In genomic region chr6:78910611-78911134, GRCh38 we compare ENCODE assay signal across 7 cellular contexts. TPM values are rescaled to one million over a fixed set of nuclear protein-coding genes. Genes with fewer than 3 reads are reported as not detected.
DNase-seq lines count a peak whose midpoint lies in the region; ATAC-seq lines count a peak whose summit lies in the region.

No MANE protein-coding gene starts in this region.

- H3K9me3 Mint-ChIP-seq in activated T-cell treated with anti-CD3 and anti-CD28 coated beads, Interleukin-2, amount 50 U/mL, for 4 hours = peaks cover 2% of the 10 kb centered on the region

- intact Hi-C loops in left ventricle myocardium superior (cut with micrococcal nuclease) = no loop called here

- peaks cover 8% of the 10 kb centered on the region for H3K36me3 Mint-ChIP-seq in activated T-cell treated with anti-CD3 and anti-CD28 coated beads, Interleukin-2, amount 50 U/mL, for 4 hours (ENCODE audit: insufficient read depth)

- peak overlapping the region; percentile 50 for H3K4me3 Mint-ChIP-seq in activated T-cell treated with anti-CD3 and anti-CD28 coated beads, Interleukin-2, amount 50 U/mL, for 4 hours

- ATAC-seq in GM18868 (IDR thresholded peaks at IDR 0.05; ENCODE audit: unreplicated experiment) = peak; percentile 58
- ATAC-seq in HG02642 (IDR thresholded peaks at IDR 0.05; ENCODE audit: poor library complexity, unreplicated experiment) = peak; percentile 72
- ATAC-seq in activated T-cell treated with anti-CD3 and anti-CD28 coated beads, Interleukin-2, amount 50 U/mL, for 4 hours = peak; percentile 56 to 77
- ATAC-seq in left ventricle myocardium superior = peak; percentile 80

- peaks cover 15% of the 10 kb centered on the region for H3K4me1 Mint-ChIP-seq in activated T-cell treated with anti-CD3 and anti-CD28 coated beads, Interleukin-2, amount 50 U/mL, for 4 hours (ENCODE audit: low read depth)

- H3K27me3 Mint-ChIP-seq in activated T-cell treated with anti-CD3 and anti-CD28 coated beads, Interleukin-2, amount 50 U/mL, for 4 hours (ENCODE audit: low read depth) = peaks cover 27% of the 10 kb centered on the region

- DNase-seq in activated T-cell treated with anti-CD3 and anti-CD28 coated beads, Interleukin-2, amount 50 U/mL, for 4 hours = no peak
- peak; percentile 55 for DNase-seq in left ventricle myocardium superior
- peak; percentile 76 for DNase-seq in retina
- DNase-seq in SKM-1 (lab: John Stamatoyannopoulos, UW; ENCODE audit: unreplicated experiment) = no peak
- no peak for DNase-seq in medulla oblongata (ENCODE audit: extremely low spot score)

RNA-seq across cellular contexts. Expression of gene IRAK1BP1, which starts 43.3 kb away (rescaled TPM):
- 1 to 10 TPM; 1.7 to 2.3 (median 2.2) TPM for total RNA-seq in activated T-cell treated with anti-CD3 and anti-CD28 coated beads, Interleukin-2, amount 50 U/mL, for 4 hours
- 5.5 TPM for total RNA-seq in left ventricle myocardium superior

Comparison
In these comparisons a context has a peak if more than half of its experiments do, and no peak if none do; other contexts are left out.
1. DNase-seq: peak in left ventricle myocardium superior (single experiment) and retina (single experiment); none in activated T-cell treated with anti-CD3 and anti-CD28 coated beads, Interleukin-2, amount 50 U/mL, for 4 hours (single experiment), SKM-1 (single experiment) and medulla oblongata (single experiment).
2. Peak in every context shown above with its lines, with median percentiles within 50 percentile points of each other: ATAC-seq.